8 cellular contexts compared by ENCODE assay signal in the genomic region with DNA sequence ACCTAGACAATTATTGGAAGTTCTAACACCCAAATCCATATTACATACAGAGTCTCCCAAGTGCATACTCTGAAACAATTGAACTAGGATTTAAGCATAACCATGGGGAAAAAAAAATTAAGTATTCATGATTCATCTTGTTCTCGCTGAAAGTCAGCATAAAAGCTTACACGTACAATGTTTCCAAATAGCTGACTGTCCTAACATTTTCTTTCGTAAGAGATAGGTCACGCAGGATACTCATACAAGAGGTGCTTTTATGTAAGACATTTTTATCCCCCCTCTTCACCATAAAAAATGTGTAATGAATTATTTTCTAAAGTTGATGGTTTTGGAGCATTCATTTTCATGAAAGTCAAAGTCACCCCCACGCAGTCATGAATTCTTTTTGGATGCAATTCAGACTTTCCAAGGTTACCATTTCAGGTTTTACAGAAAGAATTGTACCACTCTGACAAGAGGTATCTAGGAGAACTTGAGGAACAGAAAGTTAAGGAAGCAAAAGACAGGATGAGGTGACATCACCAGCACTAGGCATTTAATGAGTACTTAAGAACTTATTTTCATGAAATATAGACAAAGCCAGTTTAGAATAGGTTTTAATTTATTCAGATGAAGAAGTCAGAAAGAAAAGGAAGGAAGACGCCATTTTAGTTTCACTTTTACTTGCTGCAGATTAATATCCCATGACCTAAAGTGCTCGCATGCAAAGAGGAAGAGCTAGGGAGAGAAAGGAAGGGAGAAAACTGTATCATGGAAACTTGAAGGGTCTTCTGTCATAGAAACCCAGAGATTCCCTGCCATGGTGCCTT. TPM values are rescaled to one million over a fixed set of nuclear protein-coding genes. Genes with fewer than 3 reads are reported as not detected.
DNase-seq lines count a peak whose midpoint lies in the region; ATAC-seq and TF ChIP-seq lines count a peak whose summit lies in the region.

No MANE protein-coding gene starts in this region.

- intact Hi-C loops in left ventricle myocardium superior (cut with micrococcal nuclease): no loop called here

- H3K4me3 ChIP-seq in WI38 (ENCODE audit: low read depth, low read length): peak overlapping the region; percentile 51

- no peak for TF ChIP-seq CTCF in WI38 (IDR thresholded peaks at IDR 0.05; ENCODE audit: low read depth, low read length)

- DNase-seq in left ventricle myocardium superior (no peak), superior temporal gyrus (ENCODE audit: extremely low spot score) (peak; percentile 36), hippocampal formation (lab: John Stamatoyannopoulos, UW) (no peak), GOT3 (lab: John Stamatoyannopoulos, UW) (no peak)
- no peak for DNase-seq in stimulated activated naive CD4-positive, alpha-beta T cell (lab: John Stamatoyannopoulos, UW)

- ATAC-seq in GM18517 (IDR thresholded peaks at IDR 0.05; ENCODE audit: unreplicated experiment): peak; percentile 77
- ATAC-seq in HG03159 (IDR thresholded peaks at IDR 0.05; ENCODE audit: unreplicated experiment): peak; percentile 65
- ATAC-seq in left ventricle myocardium superior: peak; percentile 58

RNA-seq across cellular contexts. Expression of a gene that starts 55.8 kb away (rescaled TPM):
- total RNA-seq in left ventricle myocardium superior: 0.67 TPM
